Comparison of ENCODE assay signal across 8 cellular contexts in the genomic region with DNA sequence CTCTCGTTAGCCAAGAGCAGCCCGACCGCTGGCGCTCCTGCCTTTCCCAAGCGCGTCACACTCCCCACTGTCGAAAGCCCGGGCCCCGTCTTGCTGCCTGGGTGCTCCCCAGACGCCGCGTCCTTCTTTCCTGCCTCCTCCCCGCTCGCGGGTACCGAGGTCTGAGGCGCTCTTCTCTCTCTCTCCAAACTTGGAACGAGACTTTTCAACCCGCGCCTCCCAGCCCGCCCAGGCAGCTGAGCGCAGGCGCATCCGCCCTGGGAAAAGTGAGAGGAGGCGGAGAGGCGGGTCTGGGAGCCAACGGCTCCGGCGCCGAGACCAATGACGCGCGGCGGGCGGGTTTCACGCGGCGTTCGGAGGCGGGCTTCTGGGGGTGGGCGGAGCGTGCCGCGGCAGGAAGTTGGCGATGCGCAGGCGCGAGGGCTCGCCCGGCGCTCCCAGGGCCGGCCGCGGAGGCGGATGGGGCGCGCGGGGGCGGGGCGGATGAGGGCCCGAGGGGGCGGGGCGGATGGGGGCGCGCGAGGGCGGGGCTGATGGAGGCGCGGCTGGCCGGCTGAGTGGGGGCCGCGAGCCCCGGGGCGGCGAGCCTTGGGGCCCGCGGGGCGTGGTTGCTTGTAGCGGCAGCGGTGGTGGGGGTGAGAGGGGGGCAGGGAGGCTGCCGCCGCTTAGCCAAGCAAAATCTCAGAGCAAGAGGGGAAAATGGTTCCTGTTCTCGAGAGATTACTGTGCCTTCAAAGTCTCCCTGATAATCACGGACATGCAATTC. TPM values are rescaled to one million over a fixed set of nuclear protein-coding genes. Genes with fewer than 3 reads are reported as not detected.
DNase-seq lines count a peak whose midpoint lies in the region; ATAC-seq, FAIRE-seq and TF ChIP-seq lines count a peak whose summit lies in the region.

A gene (minus strand): TSS at position 268 of the 766 bp plus-strand sequence. CDS start 309 bp downstream, outside the sequence.

- ATAC-seq in A549 (peak; percentile 90 to 92), GM18867 (IDR thresholded peaks at IDR 0.05; ENCODE audit: unreplicated experiment) (peak; percentile 86), HG03103 (IDR thresholded peaks at IDR 0.05; ENCODE audit: low read depth, unreplicated experiment) (peak; percentile 63)

- H3K36me3 ChIP-seq in iPS-20b (ENCODE audit: insufficient read depth, low read depth, low read length) (peaks cover 28% of the 10 kb centered on the region), small intestine (ENCODE audit: control insufficient read depth in 2 of 2, insufficient read depth in 2 of 2, low read length in 2 of 2) (no peaks in the 10 kb centered on the region)

- TF ChIP-seq EP300 in A549 (IDR thresholded peaks at IDR 0.05): no peak

- H3K27ac ChIP-seq in A549: peak within 1 kb of the TSS; percentile 90 to 98
- peak within 1 kb of the TSS; percentile 87 for H3K27ac ChIP-seq in VCaP
- H3K27ac ChIP-seq in iPS-20b (ENCODE audit: low read length): no peak within 1 kb of the TSS
- peak within 1 kb of the TSS; percentile 92 to 98 for H3K27ac ChIP-seq in small intestine (ENCODE audit: low read depth in 1 of 2, low read length in 1 of 2)

- TF ChIP-seq CTCF in A549 (IDR thresholded peaks at IDR 0.05) (no peak), VCaP (conservative IDR thresholded peaks at IDR 0.05) (no peak)

- H3K4me2 ChIP-seq in A549: peak within 1 kb of the TSS; percentile 92

- no peak for FAIRE-seq in A549 (lab: Jason Lieb, UNC)
- no peak for FAIRE-seq in small intestine (lab: Jason Lieb, UNC)

- peak within 1 kb of the TSS; percentile 81 for H3K4me3 ChIP-seq in A549
- H3K4me3 ChIP-seq in iPS-20b (ENCODE audit: low read length): peak within 1 kb of the TSS; percentile 94
- H3K4me3 ChIP-seq in small intestine (ENCODE audit: low read depth in 1 of 2, low read length in 2 of 2): peak within 1 kb of the TSS; percentile 53 to 91

- WGBS in A549 (ENCODE audit: missing lambda C conversion rate): 2% methylated on average over 27 of the region's 84 CpGs
- WGBS in small intestine, 3 donors: 0 to 7% (median 1%) methylated on average over 24 to 84 of the region's 84 CpGs

- CTCF ChIA-PET in A549 (lab: Yijun Ruan, JAX): interaction anchor here (1.3 to 6.2 kb wide), 2 partner anchors 12 to 21 kb away, joined by 3 to 47 read pairs; no protein-coding TSS in a partner anchor

- peak within 1 kb of the TSS; percentile 89 for H3K9ac ChIP-seq in iPS-20b (ENCODE audit: low read depth, low read length)

- TF ChIP-seq RAD21 in A549 (conservative IDR thresholded peaks at IDR 0.05 in 1 of 2, IDR thresholded peaks at IDR 0.05 in 1 of 2): no peak

- TF ChIP-seq POLR2A in A549 (IDR thresholded peaks at IDR 0.05; ENCODE audit: low read length): peak; percentile 64

- H3K4me1 ChIP-seq in A549 (peaks cover 24% of the 10 kb centered on the region), iPS-20b (ENCODE audit: insufficient read depth, low read length) (peaks cover 4% of the 10 kb centered on the region; the same call in 1 of the 2 replicates), small intestine (ENCODE audit: control insufficient read depth in 2 of 2, insufficient read depth in 1 of 2, low read depth in 1 of 2, low read length in 1 of 2) (no peaks in the 10 kb centered on the region)

- in situ Hi-C loops in T47D (cut with HindIII; ENCODE audit: low pct_unique_long_range_greater_than_20kb, low sequenced_read_pairs): no loop called here

- H3K27me3 ChIP-seq in iPS-20b (ENCODE audit: insufficient read depth, low read length) (no peaks in the 10 kb centered on the region; the same call in 1 of the 2 replicates), small intestine (ENCODE audit: control insufficient read depth in 2 of 2, insufficient read depth in 2 of 2, low read length in 2 of 2) (peaks cover 0 to 3% of the 10 kb centered on the region in 2 donors)

- POLR2A ChIA-PET in A549 (lab: Yijun Ruan, JAX): interaction anchor here (1.1 to 2.9 kb wide), 2 partner anchors 10 to 12 kb away, joined by 4 to 22 read pairs; no protein-coding TSS in a partner anchor

- H3K9me3 ChIP-seq in A549: no peaks in the 10 kb centered on the region
- H3K9me3 ChIP-seq in iPS-20b (ENCODE audit: insufficient read depth, low read depth, low read length): no peaks in the 10 kb centered on the region
- H3K9me3 ChIP-seq in small intestine (ENCODE audit: control insufficient read depth, low read depth): no peaks in the 10 kb centered on the region

- DNase-seq in A549 (ENCODE audit: low read depth in 1 of 2, low spot score in 1 of 2): peak; percentile 60 to 91
- DNase-seq in NCI-H2196 (lab: John Stamatoyannopoulos, UW; ENCODE audit: unreplicated experiment): peak; percentile 86
- DNase-seq in T47D (ENCODE audit: low read depth in 1 of 2, low spot score in 1 of 2): peak; percentile 76 to 95
- DNase-seq in small intestine: peak; percentile 87

TF ChIP-seq in A549, 52 proteins besides CTCF, POLR2A, EP300 and RAD21:
- TF ChIP-seq, protein P1, sequence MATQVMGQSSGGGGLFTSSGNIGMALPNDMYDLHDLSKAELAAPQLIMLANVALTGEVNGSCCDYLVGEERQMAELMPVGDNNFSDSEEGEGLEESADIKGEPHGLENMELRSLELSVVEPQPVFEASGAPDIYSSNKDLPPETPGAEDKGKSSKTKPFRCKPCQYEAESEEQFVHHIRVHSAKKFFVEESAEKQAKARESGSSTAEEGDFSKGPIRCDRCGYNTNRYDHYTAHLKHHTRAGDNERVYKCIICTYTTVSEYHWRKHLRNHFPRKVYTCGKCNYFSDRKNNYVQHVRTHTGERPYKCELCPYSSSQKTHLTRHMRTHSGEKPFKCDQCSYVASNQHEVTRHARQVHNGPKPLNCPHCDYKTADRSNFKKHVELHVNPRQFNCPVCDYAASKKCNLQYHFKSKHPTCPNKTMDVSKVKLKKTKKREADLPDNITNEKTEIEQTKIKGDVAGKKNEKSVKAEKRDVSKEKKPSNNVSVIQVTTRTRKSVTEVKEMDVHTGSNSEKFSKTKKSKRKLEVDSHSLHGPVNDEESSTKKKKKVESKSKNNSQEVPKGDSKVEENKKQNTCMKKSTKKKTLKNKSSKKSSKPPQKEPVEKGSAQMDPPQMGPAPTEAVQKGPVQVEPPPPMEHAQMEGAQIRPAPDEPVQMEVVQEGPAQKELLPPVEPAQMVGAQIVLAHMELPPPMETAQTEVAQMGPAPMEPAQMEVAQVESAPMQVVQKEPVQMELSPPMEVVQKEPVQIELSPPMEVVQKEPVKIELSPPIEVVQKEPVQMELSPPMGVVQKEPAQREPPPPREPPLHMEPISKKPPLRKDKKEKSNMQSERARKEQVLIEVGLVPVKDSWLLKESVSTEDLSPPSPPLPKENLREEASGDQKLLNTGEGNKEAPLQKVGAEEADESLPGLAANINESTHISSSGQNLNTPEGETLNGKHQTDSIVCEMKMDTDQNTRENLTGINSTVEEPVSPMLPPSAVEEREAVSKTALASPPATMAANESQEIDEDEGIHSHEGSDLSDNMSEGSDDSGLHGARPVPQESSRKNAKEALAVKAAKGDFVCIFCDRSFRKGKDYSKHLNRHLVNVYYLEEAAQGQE (IDR thresholded peaks at IDR 0.05): peak; percentile 62
- TF ChIP-seq CHD2 (IDR thresholded peaks at IDR 0.05; ENCODE audit: low read length, partially characterized antibody) (peak; percentile 72), SREBF2 (IDR thresholded peaks at IDR 0.05) (no peak), NPAS2 (CRISPR knock-in tag; IDR thresholded peaks at IDR 0.05; ENCODE audit: borderline replicate concordance) (no peak), RFX5 (IDR thresholded peaks at IDR 0.05) (no peak), PHF8 (IDR thresholded peaks at IDR 0.05; ENCODE audit: borderline replicate concordance, low read depth) (peak; percentile 62; the same call in 1 of the 2 replicates), RNF2 (IDR thresholded peaks at IDR 0.05; ENCODE audit: borderline replicate concordance, low read depth) (no peak), TFCP2L1 (CRISPR knock-in tag; IDR thresholded peaks at IDR 0.05) (0 out of 2 replicates have a peak, but pooled peaks have one; percentile 33), EHMT2 (IDR thresholded peaks at IDR 0.05; ENCODE audit: low read depth) (no peak), FOXS1 (CRISPR knock-in tag; IDR thresholded peaks at IDR 0.05) (no peak), JUN (IDR thresholded peaks at IDR 0.05) (peak in 1 of 2 experiments; percentile 54; a peak in 2 of 5 replicates)
- TF ChIP-seq, protein P2, sequence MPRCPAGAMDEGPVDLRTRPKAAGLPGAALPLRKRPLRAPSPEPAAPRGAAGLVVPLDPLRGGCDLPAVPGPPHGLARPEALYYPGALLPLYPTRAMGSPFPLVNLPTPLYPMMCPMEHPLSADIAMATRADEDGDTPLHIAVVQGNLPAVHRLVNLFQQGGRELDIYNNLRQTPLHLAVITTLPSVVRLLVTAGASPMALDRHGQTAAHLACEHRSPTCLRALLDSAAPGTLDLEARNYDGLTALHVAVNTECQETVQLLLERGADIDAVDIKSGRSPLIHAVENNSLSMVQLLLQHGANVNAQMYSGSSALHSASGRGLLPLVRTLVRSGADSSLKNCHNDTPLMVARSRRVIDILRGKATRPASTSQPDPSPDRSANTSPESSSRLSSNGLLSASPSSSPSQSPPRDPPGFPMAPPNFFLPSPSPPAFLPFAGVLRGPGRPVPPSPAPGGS (IDR thresholded peaks at IDR 0.05): 0 out of 3 replicates have a peak, but pooled peaks have one; percentile 19
- TF ChIP-seq, protein P3, sequence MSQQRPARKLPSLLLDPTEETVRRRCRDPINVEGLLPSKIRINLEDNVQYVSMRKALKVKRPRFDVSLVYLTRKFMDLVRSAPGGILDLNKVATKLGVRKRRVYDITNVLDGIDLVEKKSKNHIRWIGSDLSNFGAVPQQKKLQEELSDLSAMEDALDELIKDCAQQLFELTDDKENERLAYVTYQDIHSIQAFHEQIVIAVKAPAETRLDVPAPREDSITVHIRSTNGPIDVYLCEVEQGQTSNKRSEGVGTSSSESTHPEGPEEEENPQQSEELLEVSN (IDR thresholded peaks at IDR 0.05; ENCODE audit: borderline replicate concordance, low read depth): peak; percentile 18; the same call in 1 of the 2 replicates
TF ChIP-seq in A549: peak in this region for 7.

RNA-seq across cellular contexts. Expression of the gene that starts here (rescaled TPM):
- polyA plus RNA-seq in A549 (2011; rRNA removed) (301 and 311 TPM in 2 replicates), A549 (2017; fragmentation: RNase III; extraction: RNeasy Plus Mini Kit Qiagen cat#74134 plus additional on column Dnase treatment) (222 to 232 TPM (median 232 TPM) in 3 replicates), small intestine (100 to 1,000 TPM in 1 of 3 donors, 10 to 100 TPM in 2; 50.5 to 113 (median 65.7) TPM)
- polyA plus RNA-seq in A549 (2012; cell fraction: cytosol; rRNA removed): 172 and 177 TPM in 2 replicates
- 95.5 and 159 TPM in 2 replicates for polyA plus RNA-seq in A549 (2012; cell fraction: nucleus; rRNA removed)
- polyA minus RNA-seq in A549 (2011; rRNA and poly(A)+ RNA removed): 133 TPM in 2 replicates
